ENCODE assay signal across 1 cellular context in the genomic region with DNA sequence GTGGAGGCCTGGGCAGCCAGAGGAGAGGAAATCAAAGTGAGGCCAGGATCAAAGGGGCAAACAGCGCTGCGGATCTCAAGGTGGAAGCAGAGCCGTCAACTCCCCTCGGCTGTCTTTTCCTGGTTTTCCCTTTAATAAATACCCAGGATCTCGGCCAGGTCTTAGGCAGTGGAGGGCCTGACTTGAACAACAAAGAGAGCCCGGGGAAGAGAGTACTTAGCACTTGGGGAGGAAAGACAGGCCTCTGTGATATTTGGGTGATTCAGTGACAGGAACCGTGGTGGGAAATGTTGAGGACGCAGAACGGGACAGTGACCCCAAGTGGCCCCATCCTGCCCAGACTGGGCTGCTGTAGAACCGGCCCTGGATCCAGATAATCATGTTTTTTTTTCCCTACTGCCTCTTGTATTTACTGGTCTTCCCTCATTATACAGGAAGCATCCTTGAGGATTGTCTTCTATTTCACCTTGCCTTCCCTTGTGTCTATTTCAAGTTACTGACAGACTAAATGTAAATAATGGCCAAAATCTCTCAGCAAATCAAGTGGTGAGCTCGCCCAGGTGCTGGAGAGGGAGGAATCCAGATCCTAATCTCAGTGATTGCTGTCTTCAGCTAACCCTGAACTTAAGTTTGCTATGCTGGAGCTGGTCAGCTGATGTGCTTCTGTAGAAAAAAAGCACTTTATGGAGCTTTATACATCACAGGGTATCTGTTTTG.
TF ChIP-seq lines count a peak whose summit lies in the region.

No MANE protein-coding gene starts in this region.

TF ChIP-seq in K562, 482 proteins besides CTCF, POLR2A, EP300 and RAD21:
- TF ChIP-seq BCOR (IDR thresholded peaks at IDR 0.05): no peak
- TF ChIP-seq ZNF707 (CRISPR knock-in tag; conservative IDR thresholded peaks at IDR 0.05): no peak
- TF ChIP-seq TARDBP (IDR thresholded peaks at IDR 0.05): no peak
- no peak for TF ChIP-seq SP2 (IDR thresholded peaks at IDR 0.05; ENCODE audit: extremely low read depth, low read depth, low read length, poor library complexity, severe bottlenecking)
- no peak for TF ChIP-seq ZFP1 (CRISPR knock-in tag; IDR thresholded peaks at IDR 0.05)
- no peak for TF ChIP-seq NONO (IDR thresholded peaks at IDR 0.05; ENCODE audit: low read depth in 2 of 2, low read length in 1 of 2)
- no peak for TF ChIP-seq L3MBTL2 (IDR thresholded peaks at IDR 0.05)
- TF ChIP-seq, protein P1, sequence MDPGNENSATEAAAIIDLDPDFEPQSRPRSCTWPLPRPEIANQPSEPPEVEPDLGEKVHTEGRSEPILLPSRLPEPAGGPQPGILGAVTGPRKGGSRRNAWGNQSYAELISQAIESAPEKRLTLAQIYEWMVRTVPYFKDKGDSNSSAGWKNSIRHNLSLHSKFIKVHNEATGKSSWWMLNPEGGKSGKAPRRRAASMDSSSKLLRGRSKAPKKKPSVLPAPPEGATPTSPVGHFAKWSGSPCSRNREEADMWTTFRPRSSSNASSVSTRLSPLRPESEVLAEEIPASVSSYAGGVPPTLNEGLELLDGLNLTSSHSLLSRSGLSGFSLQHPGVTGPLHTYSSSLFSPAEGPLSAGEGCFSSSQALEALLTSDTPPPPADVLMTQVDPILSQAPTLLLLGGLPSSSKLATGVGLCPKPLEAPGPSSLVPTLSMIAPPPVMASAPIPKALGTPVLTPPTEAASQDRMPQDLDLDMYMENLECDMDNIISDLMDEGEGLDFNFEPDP (CRISPR knock-in tag; IDR thresholded peaks at IDR 0.05): no peak
